11 cellular contexts compared by ENCODE assay signal in genomic region chr11:134583397-134583990, GRCh38.
DNase-seq lines count a peak whose midpoint lies in the region; ATAC-seq and TF ChIP-seq lines count a peak whose summit lies in the region.
"Had no signal": no experiment of that assay in that cellular context is flagged by ENCODE, and none has a peak within 500 bp of the region (broad histone marks: within the 10 kb centered on the region; RNA-seq: fewer than 3 reads in every experiment).

No MANE protein-coding gene starts in this region.

- peak overlapping the region; percentile 33 for H3K4me3 Mint-ChIP-seq in activated B cell treated with CpG ODN at 0.5 μM for 24 hours
- H3K4me3 Mint-ChIP-seq: nephron progenitor cell had no signal

- peak; percentile 41 for ATAC-seq in GM18867 (IDR thresholded peaks at IDR 0.05; ENCODE audit: unreplicated experiment)
- ATAC-seq in activated B cell treated with CpG ODN at 0.5 μM for 24 hours (ENCODE audit: low read depth): no peak
- ATAC-seq in body of pancreas: no peak
- ATAC-seq in HG02588 (IDR thresholded peaks at IDR 0.05; ENCODE audit: unreplicated experiment): no peak
- ATAC-seq in SK-N-SH treated with all-trans-retinoic acid at 6 μM for 48 hours: no peak

- H3K27me3 Mint-ChIP-seq in activated B cell treated with CpG ODN at 0.5 μM for 24 hours: peaks cover 15% of the 10 kb centered on the region

- TF ChIP-seq POLR2A in body of pancreas (IDR thresholded peaks at IDR 0.05): no peak

- H3K27ac Mint-ChIP-seq in activated B cell treated with CpG ODN at 0.5 μM for 24 hours: no peak overlapping the region
- H3K27ac Mint-ChIP-seq: activated T-cell treated with anti-CD3 and anti-CD28 coated beads, Interleukin-2, amount 50 U/mL, for 72 hours; nephron progenitor cell had no signal

- POLR2A ChIA-PET in activated B cell treated with CpG ODN at 0.5 μM for 24 hours (lab: Charles Lee): no interaction called here

- no peaks in the 10 kb centered on the region for H3K36me3 Mint-ChIP-seq in activated B cell treated with CpG ODN at 0.5 μM for 24 hours (ENCODE audit: low read depth)

- H3K36me3 ChIP-seq in body of pancreas (replicated peaks in 1 of 2; ENCODE audit: insufficient read depth in 1 of 2, low read depth in 2 of 2): no peaks in the 10 kb centered on the region

- no peaks in the 10 kb centered on the region for H3K27me3 ChIP-seq in body of pancreas
- H3K27me3 ChIP-seq: testis had no signal

- no peaks in the 10 kb centered on the region for H3K9me3 Mint-ChIP-seq in activated B cell treated with CpG ODN at 0.5 μM for 24 hours
- H3K9me3 Mint-ChIP-seq: activated T-cell treated with anti-CD3 and anti-CD28 coated beads, Interleukin-2, amount 50 U/mL, for 72 hours; nephron progenitor cell had no signal

- TF ChIP-seq CTCF in activated B cell treated with CpG ODN at 0.5 μM for 24 hours (IDR thresholded peaks at IDR 0.05) (no peak), body of pancreas (IDR thresholded peaks at IDR 0.05) (no peak)

- no peak overlapping the region for H3K4me3 ChIP-seq in body of pancreas
- H3K4me3 ChIP-seq: testis had no signal

- H3K9me3 ChIP-seq in body of pancreas: no peaks in the 10 kb centered on the region
- H3K9me3 ChIP-seq: testis had no signal

- CTCF ChIA-PET in activated B cell treated with CpG ODN at 0.5 μM for 24 hours (lab: Charles Lee): no interaction called here

- intact Hi-C loops in activated B cell treated with CpG ODN at 0.5 μM for 24 hours (cut with micrococcal nuclease): no loop called here
- intact Hi-C loops in body of pancreas (cut with DNase I): no loop called here

- peak; percentile 86 to 88 for DNase-seq in Kasumi-1 (lab: John Stamatoyannopoulos, UW)
- DNase-seq in activated B cell treated with CpG ODN at 0.5 μM for 24 hours: no peak
- peak; percentile 9 for DNase-seq in mesenteric fat pad (ENCODE audit: low spot score)
- DNase-seq in dedifferentiated amniotic fluid mesenchymal stem cell (ENCODE audit: extremely low spot score): no peak
- DNase-seq in body of pancreas: no peak
- DNase-seq: activated T-cell treated with anti-CD3 and anti-CD28 coated beads, Interleukin-2, amount 50 U/mL, for 72 hours; nephron progenitor cell; testis had no signal

- no peaks in the 10 kb centered on the region for H3K4me1 ChIP-seq in body of pancreas

- whole genome bisulfite sequencing in body of pancreas, 2 donors: 54 to 55% methylated on average over 6 of the region's 6 CpGs

- H3K27ac ChIP-seq in body of pancreas: no peak overlapping the region
- H3K27ac ChIP-seq: testis had no signal

- peaks cover 48% of the 10 kb centered on the region for H3K4me1 Mint-ChIP-seq in activated B cell treated with CpG ODN at 0.5 μM for 24 hours

TF ChIP-seq in SK-N-SH treated with all-trans-retinoic acid at 6 μM for 48 hours, 23 proteins besides CTCF, POLR2A, EP300 and RAD21:
- TF ChIP-seq TCF4 (CRISPR knock-in tag; IDR thresholded peaks at IDR 0.05; ENCODE audit: borderline replicate concordance): no peak
- no peak for TF ChIP-seq CSDC2 (CRISPR knock-in tag; IDR thresholded peaks at IDR 0.05)
- no peak for TF ChIP-seq ISL1 (CRISPR knock-in tag; IDR thresholded peaks at IDR 0.05)
- no peak for TF ChIP-seq OSR1 (CRISPR knock-in tag; IDR thresholded peaks at IDR 0.05)
- TF ChIP-seq ZNF565 (CRISPR knock-in tag; conservative IDR thresholded peaks at IDR 0.05; ENCODE audit: low read depth): no peak
- no peak for TF ChIP-seq ZNF70 (CRISPR knock-in tag; IDR thresholded peaks at IDR 0.05)
- TF ChIP-seq PATZ1 (CRISPR knock-in tag; IDR thresholded peaks at IDR 0.05; ENCODE audit: borderline replicate concordance): no peak
- no peak for TF ChIP-seq ESRRG (CRISPR knock-in tag; IDR thresholded peaks at IDR 0.05)

Comparison
In these comparisons a context has a peak if more than half of its experiments do, and no peak if none do; other contexts are left out.
1. DNase-seq: peak in Kasumi-1 (2 of 2) and mesenteric fat pad (single experiment); none in activated B cell treated with CpG ODN at 0.5 μM for 24 hours (single experiment), dedifferentiated amniotic fluid mesenchymal stem cell (single experiment) and body of pancreas (0 of 4).